In genomic region chr14:32366995-32367394, GRCh38 we compare ENCODE assay signal across 12 cellular contexts. TPM values are rescaled to one million over a fixed set of nuclear protein-coding genes. Genes with fewer than 3 reads are reported as not detected.
DNase-seq lines count a peak whose midpoint lies in the region; ATAC-seq and TF ChIP-seq lines count a peak whose summit lies in the region.
"Had no signal": no experiment of that assay in that cellular context is flagged by ENCODE, and none has a peak within 500 bp of the region (broad histone marks: within the 10 kb centered on the region; RNA-seq: fewer than 3 reads in every experiment).

No MANE protein-coding gene starts in this region.

- H2AFZ ChIP-seq in smooth muscle cell (ENCODE audit: low read depth), result no peak overlapping the region

- H3K4me1 Mint-ChIP-seq in activated T-helper 2 cell treated with anti-CD3 and anti-CD28 coated beads, Interferon-gamma antibody, Interleukin-2, Interleukin-4, amounts not matched to agents 10 μg/mL and 5 μg/mL and 100 μg/mL, durations not matched to agents 14 hours and 24 hours and 36 hours (ENCODE audit: low read depth), result peaks cover 7% of the 10 kb centered on the region
- H3K4me1 Mint-ChIP-seq: immature natural killer cell; stimulated activated effector memory CD8-positive, alpha-beta T cell treated with anti-CD3 and anti-CD28 coated beads, Interleukin-12 subunit alpha, Interleukin-12 subunit beta, amount 100 ng/mL, for 72 hours had no signal

- intact Hi-C loops in activated T-helper 2 cell treated with anti-CD3 and anti-CD28 coated beads, Interferon-gamma antibody, Interleukin-2, Interleukin-4, amounts not matched to agents 10 μg/mL and 5 μg/mL and 100 μg/mL, durations not matched to agents 14 hours and 24 hours and 36 hours (cut with micrococcal nuclease), result no loop called here

- no peak overlapping the region for H3K4me3 Mint-ChIP-seq in activated T-helper 2 cell treated with anti-CD3 and anti-CD28 coated beads, Interferon-gamma antibody, Interleukin-2, Interleukin-4, amounts not matched to agents 10 μg/mL and 5 μg/mL and 100 μg/mL, durations not matched to agents 14 hours and 24 hours and 36 hours (ENCODE audit: low read depth)
- H3K4me3 Mint-ChIP-seq: immature natural killer cell; neural crest cell; stimulated activated effector memory CD8-positive, alpha-beta T cell treated with anti-CD3 and anti-CD28 coated beads, Interleukin-12 subunit alpha, Interleukin-12 subunit beta, amount 100 ng/mL, for 72 hours had no signal

- no peaks in the 10 kb centered on the region for H3K9me3 Mint-ChIP-seq in activated T-helper 2 cell treated with anti-CD3 and anti-CD28 coated beads, Interferon-gamma antibody, Interleukin-2, Interleukin-4, amounts not matched to agents 10 μg/mL and 5 μg/mL and 100 μg/mL, durations not matched to agents 14 hours and 24 hours and 36 hours
- H3K9me3 Mint-ChIP-seq: neural crest cell; stimulated activated effector memory CD8-positive, alpha-beta T cell treated with anti-CD3 and anti-CD28 coated beads, Interleukin-12 subunit alpha, Interleukin-12 subunit beta, amount 100 ng/mL, for 72 hours had no signal

- H3K4me3 ChIP-seq in RWPE2 (ENCODE audit: severe bottlenecking), result no peak overlapping the region
- no peak overlapping the region for H3K4me3 ChIP-seq in fibroblast of pulmonary artery (replicated peaks; ENCODE audit: low read depth, low read length)
- no peak overlapping the region for H3K4me3 ChIP-seq in smooth muscle cell

- peak overlapping the region; percentile 37 for H3K4me2 ChIP-seq in smooth muscle cell

- H3K27ac ChIP-seq in RWPE2 (ENCODE audit: poor library complexity, severe bottlenecking) (peak overlapping the region; percentile 86), smooth muscle cell (ENCODE audit: low read depth) (peak overlapping the region; percentile 65)

- H3K36me3 ChIP-seq in RWPE2 (ENCODE audit: low read depth) (no peaks in the 10 kb centered on the region), smooth muscle cell (ENCODE audit: low read depth) (no peaks in the 10 kb centered on the region)

- H4K20me1 ChIP-seq in smooth muscle cell (ENCODE audit: low read depth), result no peaks in the 10 kb centered on the region

- H3K79me2 ChIP-seq in smooth muscle cell (ENCODE audit: low read depth), result no peaks in the 10 kb centered on the region

- H3K9me3 ChIP-seq in RWPE2 (ENCODE audit: severe bottlenecking) (no peaks in the 10 kb centered on the region), smooth muscle cell (replicated peaks; ENCODE audit: low read depth) (no peaks in the 10 kb centered on the region)

- WGBS in smooth muscle cell (ENCODE audit: low lambda C conversion rate), result 52% methylated on average over 4 of the region's 4 CpGs

- peak; percentile 58 for DNase-seq in NCI-H1105 treated with DMSO at 0.1 percent for 48 hours (lab: John Stamatoyannopoulos, UW)
- no peak for DNase-seq in NCI-H1105 (lab: John Stamatoyannopoulos, UW)
- no peak for DNase-seq in RWPE2 (ENCODE audit: low spot score)
- DNase-seq in fibroblast of pulmonary artery (ENCODE audit: low read depth), result peak; percentile 67
- DNase-seq in smooth muscle cell (lab: John Stamatoyannopoulos, UW; ENCODE audit: unreplicated experiment), result no peak
- DNase-seq in activated T-helper 2 cell treated with anti-CD3 and anti-CD28 coated beads, Interferon-gamma antibody, Interleukin-2, Interleukin-4, amounts not matched to agents 10 μg/mL and 5 μg/mL and 100 μg/mL, durations not matched to agents 14 hours and 24 hours and 36 hours (ENCODE audit: low spot score), result no peak
- no peak for DNase-seq in NK-92 treated with Interleukin-12 subunit alpha and Interleukin-12 subunit beta, amount 100 ng/mL, for 24 hours (lab: John Stamatoyannopoulos, UW)
- DNase-seq: activated CD8-positive, alpha-beta memory T cell treated with anti-CD3 and anti-CD28 coated beads, Interleukin-2, amount 50 U/mL, for 4 hours; immature natural killer cell had no signal

- H3K9ac ChIP-seq in smooth muscle cell (ENCODE audit: low read depth), result peak overlapping the region; percentile 36

- no peaks in the 10 kb centered on the region for H3K36me3 Mint-ChIP-seq in activated T-helper 2 cell treated with anti-CD3 and anti-CD28 coated beads, Interferon-gamma antibody, Interleukin-2, Interleukin-4, amounts not matched to agents 10 μg/mL and 5 μg/mL and 100 μg/mL, durations not matched to agents 14 hours and 24 hours and 36 hours (ENCODE audit: low read depth)
- H3K36me3 Mint-ChIP-seq: immature natural killer cell; stimulated activated effector memory CD8-positive, alpha-beta T cell treated with anti-CD3 and anti-CD28 coated beads, Interleukin-12 subunit alpha, Interleukin-12 subunit beta, amount 100 ng/mL, for 72 hours had no signal

- H3F3A ChIP-seq in smooth muscle cell (ENCODE audit: low read depth), result peaks cover 10% of the 10 kb centered on the region

- peaks cover 45% of the 10 kb centered on the region for H3K4me1 ChIP-seq in RWPE2 (ENCODE audit: insufficient read depth, poor library complexity, severe bottlenecking)
- H3K4me1 ChIP-seq in smooth muscle cell (ENCODE audit: low read depth), result peaks cover 43% of the 10 kb centered on the region

- TF ChIP-seq CTCF in RWPE2 (IDR thresholded peaks at IDR 0.05; ENCODE audit: poor library complexity, severe bottlenecking) (no peak), fibroblast of pulmonary artery (IDR thresholded peaks at IDR 0.05; ENCODE audit: low read length, missing control alignments) (no peak), smooth muscle cell (IDR thresholded peaks at IDR 0.05; ENCODE audit: borderline replicate concordance, insufficient read depth, poor library complexity, severe bottlenecking) (no peak)

- H3K27ac Mint-ChIP-seq in activated T-helper 2 cell treated with anti-CD3 and anti-CD28 coated beads, Interferon-gamma antibody, Interleukin-2, Interleukin-4, amounts not matched to agents 10 μg/mL and 5 μg/mL and 100 μg/mL, durations not matched to agents 14 hours and 24 hours and 36 hours, result no peak overlapping the region
- H3K27ac Mint-ChIP-seq: immature natural killer cell; stimulated activated effector memory CD8-positive, alpha-beta T cell treated with anti-CD3 and anti-CD28 coated beads, Interleukin-12 subunit alpha, Interleukin-12 subunit beta, amount 100 ng/mL, for 72 hours had no signal

- H3K27me3 ChIP-seq in RWPE2 (ENCODE audit: insufficient read depth, poor library complexity, severe bottlenecking), result no peaks in the 10 kb centered on the region
- H3K27me3 ChIP-seq in smooth muscle cell (ENCODE audit: low read depth), result no peaks in the 10 kb centered on the region

- H3K27me3 Mint-ChIP-seq in activated T-helper 2 cell treated with anti-CD3 and anti-CD28 coated beads, Interferon-gamma antibody, Interleukin-2, Interleukin-4, amounts not matched to agents 10 μg/mL and 5 μg/mL and 100 μg/mL, durations not matched to agents 14 hours and 24 hours and 36 hours (ENCODE audit: low read depth), result peaks cover 5% of the 10 kb centered on the region

- ATAC-seq in RWPE2 (ENCODE audit: low read depth) (no peak), GM18520 (IDR thresholded peaks at IDR 0.05; ENCODE audit: unreplicated experiment) (no peak)
- ATAC-seq: stimulated activated effector memory CD8-positive, alpha-beta T cell treated with anti-CD3 and anti-CD28 coated beads, Interleukin-12 subunit alpha, Interleukin-12 subunit beta, amount 100 ng/mL, for 72 hours had no signal

RNA-seq across cellular contexts. Expression of gene AKAP6, which starts 37.9 kb away (rescaled TPM):
- total RNA-seq in smooth muscle cell, result 6.4 and 8.6 TPM in 2 replicates
- 1.0 and 1.3 TPM in 2 replicates for polyA plus RNA-seq in smooth muscle cell
- 1.0 and 1.2 TPM in 2 replicates for total RNA-seq in activated T-helper 2 cell treated with anti-CD3 and anti-CD28 coated beads, Interferon-gamma antibody, Interleukin-2, Interleukin-4, amounts not matched to agents 10 μg/mL and 5 μg/mL and 100 μg/mL, durations not matched to agents 14 hours and 24 hours and 36 hours
- polyA plus RNA-seq: immature natural killer cell had no signal

Comparison
In these comparisons a context has a peak if more than half of its experiments do, and no peak if none do; other contexts are left out.
1. DNase-seq: peak in NCI-H1105 treated with DMSO at 0.1 percent for 48 hours (single experiment) and fibroblast of pulmonary artery (single experiment); none in NCI-H1105 (single experiment), RWPE2 (single experiment), smooth muscle cell (single experiment), activated T-helper 2 cell treated with anti-CD3 and anti-CD28 coated beads, Interferon-gamma antibody, Interleukin-2, Interleukin-4, amounts not matched to agents 10 μg/mL and 5 μg/mL and 100 μg/mL, durations not matched to agents 14 hours and 24 hours and 36 hours (single experiment) and NK-92 treated with Interleukin-12 subunit alpha and Interleukin-12 subunit beta, amount 100 ng/mL, for 24 hours (single experiment).